In genomic region chr20:10445758-10446157, GRCh38 we compare ENCODE assay signal across 26 cellular contexts.
"Had no signal": no experiment of that assay in that cellular context is flagged by ENCODE, and none has a peak within 500 bp of the region (broad histone marks: within the 10 kb centered on the region; RNA-seq: fewer than 3 reads in every experiment).

No MANE protein-coding gene starts in this region.

- H3K4me1 Mint-ChIP-seq: nephron progenitor cell had no signal

- H3K9me3 ChIP-seq: esophagus squamous epithelium, heart right ventricle, left ventricle myocardium inferior, lower lobe of right lung, prostate gland, right atrium auricular region, sigmoid colon, stomach, testis, tibial artery had no signal

- H3K4me3 Mint-ChIP-seq: effector memory CD8-positive, alpha-beta T cell; nephron progenitor cell; type B pancreatic cell had no signal

- H3K27ac ChIP-seq: coronary artery, left ventricle myocardium inferior, lower lobe of right lung, prostate gland, right atrium auricular region, sigmoid colon, stomach, testis, tibial artery had no signal

- H3K9me3 Mint-ChIP-seq: effector memory CD8-positive, alpha-beta T cell; naive thymus-derived CD8-positive, alpha-beta T cell; nephron progenitor cell; stimulated activated effector memory CD8-positive, alpha-beta T cell treated with anti-CD3 and anti-CD28 coated beads, Interleukin-12 subunit alpha, Interleukin-12 subunit beta, amount 100 ng/mL, for 72 hours; type B pancreatic cell had no signal

- ATAC-seq: effector memory CD8-positive, alpha-beta T cell; heart right ventricle; left cardiac atrium; lower lobe of right lung; naive thymus-derived CD8-positive, alpha-beta T cell; stimulated activated effector memory CD8-positive, alpha-beta T cell treated with anti-CD3 and anti-CD28 coated beads, Interleukin-12 subunit alpha, Interleukin-12 subunit beta, amount 100 ng/mL, for 72 hours had no signal

- H3K4me1 ChIP-seq: left ventricle myocardium inferior, lower lobe of right lung, prostate gland, right atrium auricular region, testis had no signal

- H3K27me3 ChIP-seq: esophagus squamous epithelium, heart right ventricle, right atrium auricular region, sigmoid colon, stomach, testis, tibial artery had no signal

- H3K36me3 ChIP-seq: esophagus squamous epithelium, heart right ventricle, left ventricle myocardium inferior, lower lobe of right lung, prostate gland, right atrium auricular region, sigmoid colon, stomach, tibial artery had no signal

- FAIRE-seq: endometrium, islet of Langerhans had no signal

- H3K27me3 Mint-ChIP-seq: effector memory CD8-positive, alpha-beta T cell; naive thymus-derived CD8-positive, alpha-beta T cell; type B pancreatic cell had no signal

- H3K36me3 Mint-ChIP-seq: stimulated activated effector memory CD8-positive, alpha-beta T cell treated with anti-CD3 and anti-CD28 coated beads, Interleukin-12 subunit alpha, Interleukin-12 subunit beta, amount 100 ng/mL, for 72 hours had no signal

- H3K27ac Mint-ChIP-seq: nephron progenitor cell; stimulated activated effector memory CD8-positive, alpha-beta T cell treated with anti-CD3 and anti-CD28 coated beads, Interleukin-12 subunit alpha, Interleukin-12 subunit beta, amount 100 ng/mL, for 72 hours; type B pancreatic cell had no signal

- DNase-seq: effector memory CD8-positive, alpha-beta T cell; esophagus squamous epithelium; foreskin melanocyte; glutamatergic neuron; heart right ventricle; hippocampal formation; left cardiac atrium; left ventricle myocardium inferior; lower lobe of right lung; naive thymus-derived CD8-positive, alpha-beta T cell; nephron progenitor cell; nucleus accumbens; sigmoid colon; stimulated activated CD4-positive, alpha-beta T cell treated with anti-CD3 and anti-CD28 coated beads, Interleukin-2, amount 100 ng/mL, for 24 hours; stimulated activated CD4-positive, alpha-beta T cell treated with anti-CD3 and anti-CD28 coated beads, Interleukin-4, amount 100 ng/mL, for 24 hours; stimulated activated naive CD4-positive, alpha-beta T cell treated with Interleukin-2 at 50 U/mL for 16 hours; stomach; testis; tibial artery had no signal

- H3K4me3 ChIP-seq: coronary artery, esophagus squamous epithelium, heart right ventricle, left ventricle myocardium inferior, lower lobe of right lung, prostate gland, right atrium auricular region, sigmoid colon, stomach, testis, tibial artery had no signal
